Comparison of ENCODE assay signal across 2 cellular contexts in genomic region chr1:121227544-121228330, GRCh38. TPM values are rescaled to one million over a fixed set of nuclear protein-coding genes. Genes with fewer than 3 reads are reported as not detected.
"Had no signal": no experiment of that assay in that cellular context is flagged by ENCODE, and none has a peak within 500 bp of the region (broad histone marks: within the 10 kb centered on the region; RNA-seq: fewer than 3 reads in every experiment).

No MANE protein-coding gene starts in this region.

RNA-seq across cellular contexts. Expression of gene FAM72B, which starts 43.6 kb away (rescaled TPM):
- total RNA-seq: ascending aorta, bronchial epithelial cell had no signal
